8 cellular contexts compared by ENCODE assay signal in the genomic region with DNA sequence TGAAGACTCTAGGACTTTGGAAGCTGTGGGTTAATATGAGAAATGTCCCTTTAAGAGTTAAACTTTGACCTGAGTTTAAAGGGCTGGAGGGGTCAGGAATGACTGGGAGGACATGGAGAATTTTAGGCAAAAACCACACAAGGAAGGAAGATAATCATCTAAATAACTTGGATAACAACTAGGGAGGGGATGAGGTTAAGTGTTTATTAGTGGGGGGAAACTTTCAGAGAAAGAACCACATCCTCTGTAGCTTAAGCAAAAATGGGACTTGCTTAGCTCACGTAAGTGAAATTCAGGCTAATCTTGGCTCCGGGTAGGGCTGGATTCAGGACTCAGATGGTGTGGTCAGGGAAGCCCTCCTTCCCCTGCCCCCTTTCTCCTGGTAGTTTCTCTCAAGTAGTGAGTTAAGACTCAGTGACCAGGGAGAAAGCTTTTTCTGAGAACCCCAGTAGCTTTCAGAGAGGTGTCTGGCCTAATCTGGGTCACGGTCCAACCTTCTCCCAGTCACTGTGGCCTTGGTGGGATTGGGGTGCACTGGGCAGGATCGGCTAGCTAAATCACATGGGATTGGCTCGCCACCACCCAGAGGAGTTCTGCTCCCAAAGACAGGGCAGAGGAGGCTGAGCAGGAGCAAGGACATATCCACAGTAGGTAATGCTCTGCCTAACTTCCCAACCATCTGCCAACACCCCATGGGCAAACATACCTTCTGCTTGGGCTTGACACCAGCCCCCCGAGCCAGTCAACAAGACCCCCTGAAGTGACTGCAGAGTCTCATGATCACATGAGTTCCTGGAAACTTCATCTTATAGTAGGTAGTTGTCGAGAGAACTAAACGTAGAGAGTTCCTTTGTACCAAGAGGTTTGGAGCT. TPM values are rescaled to one million over a fixed set of nuclear protein-coding genes. Genes with fewer than 3 reads are reported as not detected.
A peak's percentile ranks its signal among the peaks of the same experiment; 100 is the strongest.
DNase-seq lines count a peak whose midpoint lies in the region; ATAC-seq, FAIRE-seq and TF ChIP-seq lines count a peak whose summit lies in the region.

No MANE protein-coding gene starts in this region.

- peak overlapping the region; percentile 14 to 55 for H2BK12ac ChIP-seq in mesenchymal stem cell (ENCODE audit: low read length in 2 of 2)

- H3K9me3 ChIP-seq in A549 (no peaks in the 10 kb centered on the region), IMR-90 (ENCODE audit: control insufficient read depth, insufficient read depth, low read length) (no peaks in the 10 kb centered on the region), mesenchymal stem cell (ENCODE audit: control insufficient read depth, low read length) (no peaks in the 10 kb centered on the region), SJCRH30 (replicated peaks) (no peaks in the 10 kb centered on the region)

- H2BK120ac ChIP-seq in IMR-90 (ENCODE audit: low read depth, low read length), result peak overlapping the region; percentile 30; the same call in 1 of the 2 replicates
- no peak overlapping the region for H2BK120ac ChIP-seq in mesenchymal stem cell (ENCODE audit: low read depth, low read length)

- H3K14ac ChIP-seq in IMR-90 (replicated peaks; ENCODE audit: low read depth, low read length) (0 out of 2 replicates have a peak overlapping the region, but pooled peaks have one; percentile 45), mesenchymal stem cell (ENCODE audit: low read length in 2 of 2) (no peak overlapping the region)

- TF ChIP-seq POLR2A in A549 (IDR thresholded peaks at IDR 0.05; ENCODE audit: low read length) (no peak), IMR-90 (IDR thresholded peaks at IDR 0.05; ENCODE audit: low read depth, low read length) (no peak)

- H3K4me1 Mint-ChIP-seq in activated naive CD8-positive, alpha-beta T cell treated with anti-CD3 and anti-CD28 coated beads, Interleukin-2, amount 50 U/mL, for 24 hours, result peaks cover 72% of the 10 kb centered on the region

- DNase-seq in A549 (ENCODE audit: low read depth in 1 of 2, low spot score in 1 of 2) (no peak), IMR-90 (no peak), mesenchymal stem cell (peak; percentile 55), NCI-H1417 treated with DMSO at 0.1 percent for 48 hours (lab: John Stamatoyannopoulos, UW) (no peak), cerebellar cortex (ENCODE audit: low spot score) (no peak), SJCRH30 (no peak), NCI-H1092 treated with DMSO at 0.1 percent for 48 hours (lab: John Stamatoyannopoulos, UW) (no peak)
- DNase-seq in activated naive CD8-positive, alpha-beta T cell treated with anti-CD3 and anti-CD28 coated beads, Interleukin-2, amount 50 U/mL, for 24 hours, result no peak

- H3K23ac ChIP-seq in IMR-90 (ENCODE audit: low read depth, low read length) (0 out of 2 replicates have a peak overlapping the region, but pooled peaks have one; percentile 3), mesenchymal stem cell (ENCODE audit: low read length in 2 of 2) (no peak overlapping the region)

- intact Hi-C loops in IMR-90 (cut with micrococcal nuclease), result no loop called here

- H3K27ac ChIP-seq in A549 (peak overlapping the region; percentile 46 to 76), IMR-90 (ENCODE audit: insufficient read depth, low read length) (no peak overlapping the region), mesenchymal stem cell (ENCODE audit: low read length, poor library complexity, severe bottlenecking) (no peak overlapping the region), SJCRH30 (no peak overlapping the region)

- ATAC-seq in A549, result peak; percentile 46 to 64; a peak in 4 of 6 replicates
- no peak for ATAC-seq in IMR-90 (ENCODE audit: low read depth)
- no peak for ATAC-seq in activated naive CD8-positive, alpha-beta T cell treated with anti-CD3 and anti-CD28 coated beads, Interleukin-2, amount 50 U/mL, for 24 hours

- H3K36me3 Mint-ChIP-seq in activated naive CD8-positive, alpha-beta T cell treated with anti-CD3 and anti-CD28 coated beads, Interleukin-2, amount 50 U/mL, for 24 hours (ENCODE audit: low read depth), result peaks cover 11% of the 10 kb centered on the region

- H3K79me1 ChIP-seq in IMR-90 (ENCODE audit: low read depth in 1 of 2, low read length in 2 of 2) (no peaks in the 10 kb centered on the region), mesenchymal stem cell (replicated peaks; ENCODE audit: low read length, poor library complexity, severe bottlenecking) (no peaks in the 10 kb centered on the region)

- H3K4me2 ChIP-seq in A549 (peak overlapping the region; percentile 57), IMR-90 (ENCODE audit: low read depth, low read length) (no peak overlapping the region), mesenchymal stem cell (ENCODE audit: low read length, poor library complexity, severe bottlenecking) (no peak overlapping the region)

- CTCF ChIA-PET in A549 (lab: Yijun Ruan, JAX), result interaction anchor here (0.9 to 1.7 kb wide), 5 partner anchors 57 to 104 kb away, joined by 3 to 4 read pairs (median 3); no protein-coding TSS in a partner anchor
- CTCF ChIA-PET in IMR-90 (lab: Yijun Ruan, JAX), result no interaction called here

- H3K9ac ChIP-seq in IMR-90 (ENCODE audit: low read depth, low read length) (no peak overlapping the region), mesenchymal stem cell (ENCODE audit: low read length) (no peak overlapping the region)

- in situ Hi-C loops in IMR-90 (cut with MboI; ENCODE audit: low sequenced_read_pairs), result no loop called here

- H3K56ac ChIP-seq in IMR-90 (ENCODE audit: extremely low read depth, insufficient read depth, low read length), result no peak overlapping the region

- H2BK5ac ChIP-seq in IMR-90 (ENCODE audit: low read depth, low read length, poor library complexity, severe bottlenecking) (no peak overlapping the region), mesenchymal stem cell (ENCODE audit: low read depth, low read length, poor library complexity, severe bottlenecking) (no peak overlapping the region)

- no peak for TF ChIP-seq RAD21 in A549 (conservative IDR thresholded peaks at IDR 0.05 in 1 of 2, IDR thresholded peaks at IDR 0.05 in 1 of 2)
- no peak for TF ChIP-seq RAD21 in IMR-90 (IDR thresholded peaks at IDR 0.05; ENCODE audit: low read length)

- H3K27me3 ChIP-seq in IMR-90 (ENCODE audit: control insufficient read depth, insufficient read depth, low read length) (no peaks in the 10 kb centered on the region), mesenchymal stem cell (ENCODE audit: control insufficient read depth in 1 of 2, insufficient read depth in 1 of 2, low read length in 2 of 2) (no peaks in the 10 kb centered on the region), SJCRH30 (no peaks in the 10 kb centered on the region)

- H3K36me3 ChIP-seq in IMR-90 (ENCODE audit: control insufficient read depth, insufficient read depth, low read length), result no peaks in the 10 kb centered on the region
- H3K36me3 ChIP-seq in mesenchymal stem cell (ENCODE audit: control insufficient read depth in 1 of 2, insufficient read depth in 2 of 2, low read depth in 1 of 2, low read length in 2 of 2), result no peaks in the 10 kb centered on the region
- no peaks in the 10 kb centered on the region for H3K36me3 ChIP-seq in SJCRH30

- no peaks in the 10 kb centered on the region for H4K20me1 ChIP-seq in IMR-90 (ENCODE audit: insufficient read depth, low read length)

- no peak overlapping the region for H4K91ac ChIP-seq in IMR-90 (ENCODE audit: insufficient read depth, low read depth, low read length)
- peak overlapping the region; percentile 5 for H4K91ac ChIP-seq in mesenchymal stem cell (ENCODE audit: low read length)

- no TSS peak for BruUV-seq in IMR-90 (replicated peaks; lab: Mats Ljungman, UMichigan)

- peak overlapping the region; percentile 36 for H3K4me3 Mint-ChIP-seq in activated naive CD8-positive, alpha-beta T cell treated with anti-CD3 and anti-CD28 coated beads, Interleukin-2, amount 50 U/mL, for 24 hours

- H3K18ac ChIP-seq in IMR-90 (ENCODE audit: low read depth, low read length) (peak overlapping the region; percentile 24; the same call in 1 of the 2 replicates), mesenchymal stem cell (ENCODE audit: low read depth in 1 of 2, low read length in 2 of 2) (peak overlapping the region; percentile 1 to 50)

- peaks cover 14% of the 10 kb centered on the region for H3K9me3 Mint-ChIP-seq in activated naive CD8-positive, alpha-beta T cell treated with anti-CD3 and anti-CD28 coated beads, Interleukin-2, amount 50 U/mL, for 24 hours

- H3K4me3 ChIP-seq in A549 (no peak overlapping the region), IMR-90 (ENCODE audit: insufficient read depth, low read depth, low read length) (no peak overlapping the region), mesenchymal stem cell (ENCODE audit: insufficient read depth in 1 of 2, low read depth in 1 of 2, low read length in 2 of 2) (no peak overlapping the region), SJCRH30 (no peak overlapping the region)

- H3K4me1 ChIP-seq in A549, result peaks cover 57% of the 10 kb centered on the region
- peaks cover 2% of the 10 kb centered on the region; the same call in 1 of the 2 replicates for H3K4me1 ChIP-seq in IMR-90 (ENCODE audit: control insufficient read depth, insufficient read depth, low read length)
- H3K4me1 ChIP-seq in mesenchymal stem cell (ENCODE audit: control insufficient read depth, insufficient read depth, low read depth, low read length), result peaks cover 4% of the 10 kb centered on the region
- 0 out of 2 replicates have a peak, but pooled peaks cover 3% of the 10 kb centered on the region for H3K4me1 ChIP-seq in SJCRH30

- peaks cover 10% of the 10 kb centered on the region for H3K9me1 ChIP-seq in IMR-90 (ENCODE audit: insufficient read depth, low read length)

- H2AFZ ChIP-seq in IMR-90 (replicated peaks; ENCODE audit: low read length, poor library complexity), result peak overlapping the region; percentile 3
- no peak overlapping the region for H2AFZ ChIP-seq in mesenchymal stem cell (ENCODE audit: low read depth, low read length)

- H3K27ac Mint-ChIP-seq in activated naive CD8-positive, alpha-beta T cell treated with anti-CD3 and anti-CD28 coated beads, Interleukin-2, amount 50 U/mL, for 24 hours, result peak overlapping the region; percentile 82

- peak overlapping the region; percentile 9; the same call in 1 of the 2 replicates for H2BK20ac ChIP-seq in IMR-90 (ENCODE audit: low read depth, low read length)

- H3K27me3 Mint-ChIP-seq in activated naive CD8-positive, alpha-beta T cell treated with anti-CD3 and anti-CD28 coated beads, Interleukin-2, amount 50 U/mL, for 24 hours, result no peaks in the 10 kb centered on the region

- 77% methylated on average over 8 of the region's 8 CpGs for WGBS in A549 (ENCODE audit: missing lambda C conversion rate)
- WGBS in IMR-90 (ENCODE audit: extremely low coverage in 2 of 2, insufficient read length in 1 of 2), 2 experiments, result 71% methylated on average over 1 of the region's 8 CpGs; no CpG with 5 or more reads in 1 of the 2 experiments
- 79% methylated on average over 8 of the region's 8 CpGs for WGBS in mesenchymal stem cell

- POLR2A ChIA-PET in A549 (lab: Yijun Ruan, JAX) (interaction anchor here (0.6 kb wide), 1 partner anchor 46 kb away, joined by 4 read pairs; no protein-coding TSS in a partner anchor), IMR-90 (lab: Charles Lee; ENCODE audit: unreplicated experiment) (interaction anchor here (0.5 kb wide), 1 partner anchor 40 kb away, joined by 3 read pairs; no protein-coding TSS in a partner anchor)

- H4K5ac ChIP-seq in IMR-90 (ENCODE audit: low read depth, low read length), result no peak overlapping the region

- H4K8ac ChIP-seq in IMR-90 (ENCODE audit: low read depth in 2 of 2, low read length in 2 of 2), result no peak overlapping the region; a peak in 1 of 4 replicates
- peak overlapping the region; percentile 1 for H4K8ac ChIP-seq in mesenchymal stem cell (ENCODE audit: low read length)

- TF ChIP-seq CTCF in A549 (IDR thresholded peaks at IDR 0.05), result no peak
- no peak for TF ChIP-seq CTCF in IMR-90 (conservative IDR thresholded peaks at IDR 0.05; ENCODE audit: low read depth, low read length)

- peak overlapping the region; percentile 44 for H2AK5ac ChIP-seq in IMR-90 (ENCODE audit: low read depth, low read length)
- H2AK5ac ChIP-seq in mesenchymal stem cell (ENCODE audit: low read length, severe bottlenecking), result peak overlapping the region; percentile 62

- H3K4ac ChIP-seq in IMR-90 (ENCODE audit: low read depth, low read length), result peak overlapping the region; percentile 27; the same call in 1 of the 2 replicates
- peak overlapping the region; percentile 16 to 89 for H3K4ac ChIP-seq in mesenchymal stem cell (ENCODE audit: low read depth in 1 of 2, low read length in 2 of 2)

- dilution Hi-C loops in IMR-90 (cut with HindIII; ENCODE audit: low sequenced_read_pairs, unreplicated experiment), result no loop called here

- H2AK9ac ChIP-seq in IMR-90 (replicated peaks; ENCODE audit: low read depth, low read length, poor library complexity), result no peak overlapping the region

- H2BK15ac ChIP-seq in IMR-90 (ENCODE audit: low read depth, low read length), result peak overlapping the region; percentile 10; the same call in 1 of the 3 replicates
- no peak overlapping the region for H2BK15ac ChIP-seq in mesenchymal stem cell (ENCODE audit: low read depth, poor library complexity, severe bottlenecking)

- TF ChIP-seq EP300 in A549 (IDR thresholded peaks at IDR 0.05), result no peak

- FAIRE-seq in A549 (lab: Jason Lieb, UNC), result no peak

RNA-seq across cellular contexts. Expression of a gene that starts 52.8 kb away (rescaled TPM):
- polyA plus RNA-seq in A549 (2011; rRNA removed) (29.8 and 33.3 TPM in 2 replicates), A549 (2017; fragmentation: RNase III; extraction: RNeasy Plus Mini Kit Qiagen cat#74134 plus additional on column Dnase treatment) (47.7 to 54.8 TPM (median 51.0 TPM) in 3 replicates), IMR-90 (2012; rRNA removed) (28.8 and 32.1 TPM in 2 replicates)
- 39.6 and 44.8 TPM in 2 replicates for polyA plus RNA-seq in A549 (2012; cell fraction: cytosol; rRNA removed)
- 25.8 and 26.2 TPM in 2 replicates for polyA plus RNA-seq in A549 (2012; cell fraction: nucleus; rRNA removed)
- 23.4 and 24.2 TPM in 2 replicates for polyA minus RNA-seq in A549 (2011; rRNA and poly(A)+ RNA removed)
- 40.1 and 65.8 TPM in 2 replicates for total RNA-seq in IMR-90 (2012; rRNA removed)
- polyA plus RNA-seq in IMR-90 (2012; cell fraction: cytosol; rRNA removed), result 22.1 and 31.2 TPM in 2 replicates
- 16.1 and 17.6 TPM in 2 replicates for polyA plus RNA-seq in IMR-90 (2012; cell fraction: nucleus; rRNA removed; ENCODE audit: low replicate concordance)
- 48.0 TPM for polyA plus RNA-seq in mesenchymal stem cell (2013, experiment 1 of 2)
- polyA plus RNA-seq in mesenchymal stem cell (2013, experiment 2 of 2), result 49.0 TPM
- 32.2 and 35.7 TPM in 2 replicates for total RNA-seq in SJCRH30 (2014; rRNA removed; shearing (Covaris generic))

Comparison
In these comparisons a context has a peak if more than half of its experiments do, and no peak if none do; other contexts are left out.
1. ATAC-seq: peak in A549 (2 of 2); none in IMR-90 (single experiment) and activated naive CD8-positive, alpha-beta T cell treated with anti-CD3 and anti-CD28 coated beads, Interleukin-2, amount 50 U/mL, for 24 hours (single experiment).
2. H3K27ac ChIP-seq: peak in A549 (2 of 2); none in IMR-90 (single experiment), mesenchymal stem cell (single experiment) and SJCRH30 (single experiment).